In the genomic region with DNA sequence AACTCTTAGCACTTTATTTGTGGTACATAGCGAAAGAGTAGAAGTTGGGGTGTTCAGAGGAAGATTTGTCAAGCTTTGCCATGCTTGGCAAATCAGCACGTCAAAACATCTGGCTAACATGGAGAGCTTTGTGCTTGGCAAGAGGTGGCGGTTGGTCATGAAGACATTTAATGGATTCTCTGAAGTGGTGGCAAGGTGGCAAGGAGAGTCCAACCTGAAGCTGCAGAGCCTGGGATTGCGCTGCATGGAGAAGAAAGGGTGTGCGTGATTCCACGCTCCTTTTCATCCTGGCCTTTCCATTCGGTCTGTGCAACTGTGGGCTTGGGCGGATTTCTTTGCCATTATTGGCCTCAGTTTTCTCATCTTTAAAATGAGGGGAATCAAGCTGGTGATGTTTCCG, we compare ENCODE assay signal across 1 cellular context.
TF ChIP-seq lines count a peak whose summit lies in the region.

No MANE protein-coding gene starts in this region.

TF ChIP-seq in GM12878, 131 proteins besides CTCF, POLR2A, EP300 and RAD21:
- TF ChIP-seq MTA3 (IDR thresholded peaks at IDR 0.05; ENCODE audit: borderline replicate concordance, low read length) (no peak), NBN (IDR thresholded peaks at IDR 0.05) (no peak), MEF2B (IDR thresholded peaks at IDR 0.05; ENCODE audit: partially characterized antibody, poor library complexity, severe bottlenecking) (no peak), PAX5 (IDR thresholded peaks at IDR 0.05; ENCODE audit: borderline replicate concordance, low read depth, low read length) (no peak), SPI1 (IDR thresholded peaks at IDR 0.05; ENCODE audit: borderline replicate concordance, insufficient read depth, low read depth, low read length) (no peak), SUZ12 (IDR thresholded peaks at IDR 0.05; ENCODE audit: unreplicated experiment) (no peak), SIN3A (IDR thresholded peaks at IDR 0.05; ENCODE audit: low read depth, low read length) (no peak), SMAD1 (IDR thresholded peaks at IDR 0.05; ENCODE audit: low read depth, partially characterized antibody) (no peak), STAT1 (conservative IDR thresholded peaks at IDR 0.05) (no peak), MTA2 (IDR thresholded peaks at IDR 0.05; ENCODE audit: low read depth) (no peak), YBX1 (IDR thresholded peaks at IDR 0.05) (no peak), HDGF (IDR thresholded peaks at IDR 0.05) (no peak), ETV6 (conservative IDR thresholded peaks at IDR 0.05 in 1 of 2, IDR thresholded peaks at IDR 0.05 in 1 of 2; ENCODE audit: borderline replicate concordance in 1 of 2, low read depth in 1 of 2) (no peak), CHD2 (IDR thresholded peaks at IDR 0.05; ENCODE audit: borderline replicate concordance, low read depth, low read length) (no peak)
- TF ChIP-seq, protein P1, sequence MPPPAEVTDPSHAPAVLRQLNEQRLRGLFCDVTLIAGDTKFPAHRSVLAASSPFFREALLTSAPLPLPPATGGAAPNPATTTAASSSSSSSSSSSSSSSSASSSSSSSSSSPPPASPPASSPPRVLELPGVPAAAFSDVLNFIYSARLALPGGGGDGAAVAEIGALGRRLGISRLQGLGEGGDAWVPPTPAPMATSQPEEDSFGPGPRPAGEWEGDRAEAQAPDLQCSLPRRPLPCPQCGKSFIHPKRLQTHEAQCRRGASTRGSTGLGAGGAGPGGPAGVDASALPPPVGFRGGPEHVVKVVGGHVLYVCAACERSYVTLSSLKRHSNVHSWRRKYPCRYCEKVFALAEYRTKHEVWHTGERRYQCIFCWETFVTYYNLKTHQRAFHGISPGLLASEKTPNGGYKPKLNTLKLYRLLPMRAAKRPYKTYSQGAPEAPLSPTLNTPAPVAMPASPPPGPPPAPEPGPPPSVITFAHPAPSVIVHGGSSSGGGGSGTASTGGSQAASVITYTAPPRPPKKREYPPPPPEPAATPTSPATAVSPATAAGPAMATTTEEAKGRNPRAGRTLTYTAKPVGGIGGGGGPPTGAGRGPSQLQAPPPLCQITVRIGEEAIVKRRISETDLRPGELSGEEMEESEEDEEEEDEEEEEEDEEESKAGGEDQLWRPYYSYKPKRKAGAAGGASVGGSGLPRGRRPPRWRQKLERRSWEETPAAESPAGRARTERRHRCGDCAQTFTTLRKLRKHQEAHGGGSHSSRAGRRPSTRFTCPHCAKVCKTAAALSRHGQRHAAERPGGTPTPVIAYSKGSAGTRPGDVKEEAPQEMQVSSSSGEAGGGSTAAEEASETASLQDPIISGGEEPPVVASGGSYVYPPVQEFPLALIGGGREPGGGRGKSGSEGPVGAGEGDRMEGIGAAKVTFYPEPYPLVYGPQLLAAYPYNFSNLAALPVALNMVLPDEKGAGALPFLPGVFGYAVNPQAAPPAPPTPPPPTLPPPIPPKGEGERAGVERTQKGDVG (CRISPR knock-in tag; IDR thresholded peaks at IDR 0.05) = no peak
- TF ChIP-seq, protein P2, sequence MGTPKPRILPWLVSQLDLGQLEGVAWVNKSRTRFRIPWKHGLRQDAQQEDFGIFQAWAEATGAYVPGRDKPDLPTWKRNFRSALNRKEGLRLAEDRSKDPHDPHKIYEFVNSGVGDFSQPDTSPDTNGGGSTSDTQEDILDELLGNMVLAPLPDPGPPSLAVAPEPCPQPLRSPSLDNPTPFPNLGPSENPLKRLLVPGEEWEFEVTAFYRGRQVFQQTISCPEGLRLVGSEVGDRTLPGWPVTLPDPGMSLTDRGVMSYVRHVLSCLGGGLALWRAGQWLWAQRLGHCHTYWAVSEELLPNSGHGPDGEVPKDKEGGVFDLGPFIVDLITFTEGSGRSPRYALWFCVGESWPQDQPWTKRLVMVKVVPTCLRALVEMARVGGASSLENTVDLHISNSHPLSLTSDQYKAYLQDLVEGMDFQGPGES (IDR thresholded peaks at IDR 0.05) = no peak
